ENCODE assay signal across 8 cellular contexts in genomic region chrX:13398073-13398823, GRCh38.
DNase-seq lines count a peak whose midpoint lies in the region; ATAC-seq and TF ChIP-seq lines count a peak whose summit lies in the region.

No MANE protein-coding gene starts in this region.

- intact Hi-C loops in Caco-2 (cut with micrococcal nuclease; ENCODE audit: unreplicated experiment), result loop anchor here (1.0 kb wide), 3 partner anchors 90 to 451 kb away; no protein-coding TSS in a partner anchor

- no peaks in the 10 kb centered on the region for H3K36me3 ChIP-seq in Caco-2 (ENCODE audit: control insufficient read depth, insufficient read depth, low read length)

- H3K4me1 ChIP-seq in Caco-2, result peaks cover 20% of the 10 kb centered on the region

- TF ChIP-seq CTCF in Caco-2 (IDR thresholded peaks at IDR 0.05; ENCODE audit: insufficient read depth in 1 of 2, low read depth in 1 of 2, low read length in 1 of 2, severe bottlenecking in 1 of 2, unreplicated experiment in 1 of 2) (no peak), epithelial cell of proximal tubule (conservative IDR thresholded peaks at IDR 0.05; ENCODE audit: low read depth, low read length) (no peak), omental fat pad (IDR thresholded peaks at IDR 0.05) (no peak)

- POLR2A ChIA-PET in Caco-2 (lab: Charles Lee), result no interaction called here

- peaks cover 14% of the 10 kb centered on the region for H3K9me3 Mint-ChIP-seq in Caco-2 (ENCODE audit: unreplicated experiment)

- H3K36me3 Mint-ChIP-seq in Caco-2 (ENCODE audit: insufficient read depth, unreplicated experiment), result no peaks in the 10 kb centered on the region

- peak overlapping the region; percentile 83 for H3K27ac Mint-ChIP-seq in Caco-2 (ENCODE audit: unreplicated experiment)

- DNase-seq in Caco-2, result peak; percentile 84 to 91
- DNase-seq in NCI-H226, result peak; percentile 96
- peak; percentile 92 for DNase-seq in epithelial cell of proximal tubule (ENCODE audit: low read depth)
- DNase-seq in omental fat pad (ENCODE audit: low spot score), result no peak
- no peak for DNase-seq in effector CD8-positive, alpha-beta T cell (lab: John Stamatoyannopoulos, UW)
- DNase-seq in inferior parietal cortex (ENCODE audit: extremely low spot score), result no peak
- no peak for DNase-seq in NCI-H146 (lab: John Stamatoyannopoulos, UW)

- H3K4me3 ChIP-seq in Caco-2 (ENCODE audit: low read depth, low read length), result no peak overlapping the region
- no peak overlapping the region for H3K4me3 ChIP-seq in epithelial cell of proximal tubule (ENCODE audit: low read depth, low read length)

- CTCF ChIA-PET in Caco-2 (lab: Charles Lee), result no interaction called here

- ATAC-seq in omental fat pad (ENCODE audit: low FRiP score), result peak; percentile 91
- no peak for ATAC-seq in HG02973 (IDR thresholded peaks at IDR 0.05; ENCODE audit: unreplicated experiment)

- H3K9me3 ChIP-seq in Caco-2, result no peaks in the 10 kb centered on the region

- H3K27me3 ChIP-seq in Caco-2 (replicated peaks; ENCODE audit: control insufficient read depth, insufficient read depth, low read length), result no peaks in the 10 kb centered on the region

- no peaks in the 10 kb centered on the region for H3K27me3 Mint-ChIP-seq in Caco-2 (ENCODE audit: insufficient read depth, unreplicated experiment)

- H3K4me1 Mint-ChIP-seq in Caco-2 (ENCODE audit: low read depth, unreplicated experiment), result peaks cover 18% of the 10 kb centered on the region

- H3K4me3 Mint-ChIP-seq in Caco-2 (ENCODE audit: unreplicated experiment), result peak overlapping the region; percentile 40

- no TSS peak for BruUV-seq in Caco-2 (replicated peaks; lab: Mats Ljungman, UMichigan)

Comparison
In these comparisons a context has a peak if more than half of its experiments do, and no peak if none do; other contexts are left out.
1. DNase-seq: peak in Caco-2 (2 of 2), NCI-H226 (single experiment) and epithelial cell of proximal tubule (single experiment); none in omental fat pad (single experiment), effector CD8-positive, alpha-beta T cell (single experiment), inferior parietal cortex (single experiment) and NCI-H146 (single experiment).